ENCODE assay signal across 14 cellular contexts in genomic region chr13:93476175-93476574, GRCh38.
DNase-seq lines count a peak whose midpoint lies in the region; ATAC-seq and TF ChIP-seq lines count a peak whose summit lies in the region.
"Had no signal": no experiment of that assay in that cellular context is flagged by ENCODE, and none has a peak within 500 bp of the region (broad histone marks: within the 10 kb centered on the region; RNA-seq: fewer than 3 reads in every experiment).

No MANE protein-coding gene starts in this region.

- DNase-seq in A673 (ENCODE audit: low spot score): peak; percentile 25
- DNase-seq in HCEC 1CT: peak; percentile 82
- DNase-seq in astrocyte of the spinal cord (ENCODE audit: low read depth, low spot score): peak; percentile 77
- DNase-seq in iPS-NIHi7 (ENCODE audit: extremely low spot score): peak; percentile 25
- DNase-seq in T-helper 1 cell: no peak
- DNase-seq: NCI-H345; occipital lobe; Peyer's patch; stimulated activated CD4-positive, alpha-beta T cell treated with anti-CD3 and anti-CD28 coated beads, Interleukin-15, amount 100 ng/mL, for 24 hours had no signal

- BruUV-seq in A673 (replicated peaks; lab: Mats Ljungman, UMichigan): no TSS peak

- no peak for TF ChIP-seq EP300 in gastroesophageal sphincter (IDR thresholded peaks at IDR 0.05)

- H3K36me3 ChIP-seq in A673 (ENCODE audit: insufficient read depth, low read length, poor library complexity, severe bottlenecking) (no peaks in the 10 kb centered on the region), gastroesophageal sphincter (no peaks in the 10 kb centered on the region)
- H3K36me3 ChIP-seq: BLaER1, Peyer's patch had no signal

- WGBS in gastroesophageal sphincter (ENCODE audit: low coverage in 1 of 2), 2 donors: 85 to 87% methylated on average over 8 of the region's 8 CpGs

- CTCF ChIA-PET in A673 (lab: Charles Lee): no interaction called here

- no peaks in the 10 kb centered on the region for H3K9me3 ChIP-seq in A673 (ENCODE audit: low read depth, low read length, poor library complexity, severe bottlenecking)
- H3K9me3 ChIP-seq in gastroesophageal sphincter: peaks cover 0 to 11% (median 0%) of the 10 kb centered on the region in 3 donors
- H3K9me3 ChIP-seq: Peyer's patch had no signal

- H3K27me3 ChIP-seq in A673 (replicated peaks; ENCODE audit: insufficient read depth, low read depth, low read length, poor library complexity) (no peaks in the 10 kb centered on the region), gastroesophageal sphincter (no peaks in the 10 kb centered on the region)
- H3K27me3 ChIP-seq: BLaER1, Peyer's patch had no signal

- ATAC-seq in GM21367 (IDR thresholded peaks at IDR 0.05; ENCODE audit: unreplicated experiment) (no peak), GM19395 (IDR thresholded peaks at IDR 0.05; ENCODE audit: unreplicated experiment) (no peak), gastroesophageal sphincter (no peak)
- ATAC-seq: activated naive CD4-positive, alpha-beta T cell treated with anti-CD3 and anti-CD28 coated beads, Interleukin-2, amount 50 U/mL, for 72 hours had no signal

- intact Hi-C loops in A673 (cut with micrococcal nuclease; ENCODE audit: unreplicated experiment): no loop called here

- in situ Hi-C loops in astrocyte of the spinal cord (cut with HindIII; ENCODE audit: low sequenced_read_pairs): no loop called here

- TF ChIP-seq CTCF in A673 (conservative IDR thresholded peaks at IDR 0.05; ENCODE audit: low read depth, low read length): no peak
- no peak for TF ChIP-seq CTCF in astrocyte of the spinal cord (IDR thresholded peaks at IDR 0.05; ENCODE audit: low read depth, low read length)
- no peak for TF ChIP-seq CTCF in gastroesophageal sphincter (IDR thresholded peaks at IDR 0.05)

- TF ChIP-seq POLR2A in gastroesophageal sphincter (IDR thresholded peaks at IDR 0.05): no peak

- POLR2A ChIA-PET in A673 (lab: Charles Lee; ENCODE audit: low non-redundant PET): no interaction called here

- H3K4me3 ChIP-seq in A673 (ENCODE audit: low read depth, low read length, poor library complexity, severe bottlenecking): no peak overlapping the region
- H3K4me3 ChIP-seq in astrocyte of the spinal cord (ENCODE audit: low read depth, low read length): no peak overlapping the region
- H3K4me3 ChIP-seq in gastroesophageal sphincter: no peak overlapping the region
- H3K4me3 ChIP-seq: BLaER1, Peyer's patch had no signal

- H3K4me1 ChIP-seq in A673 (ENCODE audit: insufficient read depth, low read length, poor library complexity, severe bottlenecking): peaks cover 12% of the 10 kb centered on the region
- no peaks in the 10 kb centered on the region for H3K4me1 ChIP-seq in gastroesophageal sphincter
- H3K4me1 ChIP-seq: BLaER1, Peyer's patch had no signal

- H3K27ac ChIP-seq in A673 (ENCODE audit: low read depth, low read length, poor library complexity, severe bottlenecking) (no peak overlapping the region), gastroesophageal sphincter (no peak overlapping the region)
- H3K27ac ChIP-seq: BLaER1, Peyer's patch had no signal

Comparison
In these comparisons a context has a peak if more than half of its experiments do, and no peak if none do; other contexts are left out.
1. DNase-seq: peak in A673 (single experiment), HCEC 1CT (single experiment), astrocyte of the spinal cord (single experiment) and iPS-NIHi7 (single experiment); none in T-helper 1 cell (0 of 5).